Comparison of ENCODE assay signal across 1 cellular context in the genomic region with DNA sequence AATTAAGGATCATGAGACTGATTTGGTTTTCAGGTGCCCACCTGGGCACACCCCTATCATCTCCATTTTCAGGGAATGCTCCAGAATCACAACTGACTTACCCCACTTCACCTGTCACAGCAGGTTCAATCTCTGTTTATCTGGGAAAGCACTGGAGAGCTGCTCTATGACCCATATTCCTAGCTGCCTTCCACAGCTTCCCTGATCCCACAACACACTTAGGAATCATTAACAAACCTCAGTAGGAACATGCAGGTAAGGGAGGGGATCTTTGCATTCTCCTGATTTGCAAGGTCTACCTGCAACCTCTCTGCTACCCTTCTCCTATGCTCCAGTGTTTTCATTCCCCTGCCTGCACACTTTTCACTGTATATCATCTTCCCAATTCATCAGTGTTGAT.
TF ChIP-seq lines count a peak whose summit lies in the region.

No MANE protein-coding gene starts in this region.

TF ChIP-seq in HepG2, 621 proteins besides CTCF, POLR2A, EP300 and RAD21 (continues in another document):
- TF ChIP-seq SPEN (CRISPR knock-in tag; IDR thresholded peaks at IDR 0.05; ENCODE audit: low read depth) = 0 out of 2 replicates have a peak, but pooled peaks have one; percentile 14
- peak; percentile 41; the same call in 1 of the 2 replicates for TF ChIP-seq GFI1 (CRISPR knock-in tag; IDR thresholded peaks at IDR 0.05; ENCODE audit: borderline replicate concordance)
- TF ChIP-seq, protein P1, sequence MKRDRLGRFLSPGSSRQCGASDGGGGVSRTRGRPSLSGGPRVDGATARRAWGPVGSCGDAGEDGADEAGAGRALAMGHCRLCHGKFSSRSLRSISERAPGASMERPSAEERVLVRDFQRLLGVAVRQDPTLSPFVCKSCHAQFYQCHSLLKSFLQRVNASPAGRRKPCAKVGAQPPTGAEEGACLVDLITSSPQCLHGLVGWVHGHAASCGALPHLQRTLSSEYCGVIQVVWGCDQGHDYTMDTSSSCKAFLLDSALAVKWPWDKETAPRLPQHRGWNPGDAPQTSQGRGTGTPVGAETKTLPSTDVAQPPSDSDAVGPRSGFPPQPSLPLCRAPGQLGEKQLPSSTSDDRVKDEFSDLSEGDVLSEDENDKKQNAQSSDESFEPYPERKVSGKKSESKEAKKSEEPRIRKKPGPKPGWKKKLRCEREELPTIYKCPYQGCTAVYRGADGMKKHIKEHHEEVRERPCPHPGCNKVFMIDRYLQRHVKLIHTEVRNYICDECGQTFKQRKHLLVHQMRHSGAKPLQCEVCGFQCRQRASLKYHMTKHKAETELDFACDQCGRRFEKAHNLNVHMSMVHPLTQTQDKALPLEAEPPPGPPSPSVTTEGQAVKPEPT (CRISPR knock-in tag; IDR thresholded peaks at IDR 0.05; ENCODE audit: low read depth) = no peak
- TF ChIP-seq ZBTB7B (CRISPR knock-in tag; IDR thresholded peaks at IDR 0.05) = 0 out of 2 replicates have a peak, but pooled peaks have one; percentile 26
- TF ChIP-seq ZSCAN29 (CRISPR knock-in tag; conservative IDR thresholded peaks at IDR 0.05) = no peak
- TF ChIP-seq, protein P2, sequence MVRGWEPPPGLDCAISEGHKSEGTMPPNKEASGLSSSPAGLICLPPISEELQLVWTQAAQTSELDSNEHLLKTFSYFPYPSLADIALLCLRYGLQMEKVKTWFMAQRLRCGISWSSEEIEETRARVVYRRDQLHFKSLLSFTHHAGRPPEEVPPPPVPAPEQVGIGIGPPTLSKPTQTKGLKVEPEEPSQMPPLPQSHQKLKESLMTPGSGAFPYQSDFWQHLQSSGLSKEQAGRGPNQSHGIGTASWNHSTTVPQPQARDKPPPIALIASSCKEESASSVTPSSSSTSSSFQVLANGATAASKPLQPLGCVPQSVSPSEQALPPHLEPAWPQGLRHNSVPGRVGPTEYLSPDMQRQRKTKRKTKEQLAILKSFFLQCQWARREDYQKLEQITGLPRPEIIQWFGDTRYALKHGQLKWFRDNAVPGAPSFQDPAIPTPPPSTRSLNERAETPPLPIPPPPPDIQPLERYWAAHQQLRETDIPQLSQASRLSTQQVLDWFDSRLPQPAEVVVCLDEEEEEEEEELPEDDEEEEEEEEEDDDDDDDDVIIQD (CRISPR knock-in tag; IDR thresholded peaks at IDR 0.05; ENCODE audit: low read depth) = peak; percentile 40; the same call in 1 of the 2 replicates
- TF ChIP-seq, protein P3, sequence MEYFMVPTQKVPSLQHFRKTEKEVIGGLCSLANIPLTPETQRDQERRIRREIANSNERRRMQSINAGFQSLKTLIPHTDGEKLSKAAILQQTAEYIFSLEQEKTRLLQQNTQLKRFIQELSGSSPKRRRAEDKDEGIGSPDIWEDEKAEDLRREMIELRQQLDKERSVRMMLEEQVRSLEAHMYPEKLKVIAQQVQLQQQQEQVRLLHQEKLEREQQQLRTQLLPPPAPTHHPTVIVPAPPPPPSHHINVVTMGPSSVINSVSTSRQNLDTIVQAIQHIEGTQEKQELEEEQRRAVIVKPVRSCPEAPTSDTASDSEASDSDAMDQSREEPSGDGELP (IDR thresholded peaks at IDR 0.05; ENCODE audit: borderline replicate concordance, low read depth) = peak; percentile 18; the same call in 1 of the 2 replicates
- TF ChIP-seq PPARG (CRISPR knock-in tag; conservative IDR thresholded peaks at IDR 0.05) = peak; percentile 94
- TF ChIP-seq GATAD2A (CRISPR knock-in tag; IDR thresholded peaks at IDR 0.05) = peak; percentile 49; the same call in 1 of the 2 replicates
- TF ChIP-seq TEAD3 (CRISPR knock-in tag; optimal IDR thresholded peaks at IDR 0.05; ENCODE audit: borderline replicate concordance) = peak; percentile 54
- peak; percentile 36; the same call in 1 of the 2 replicates for TF ChIP-seq FOXO1 (CRISPR knock-in tag; IDR thresholded peaks at IDR 0.05)
- peak; percentile 31; the same call in 1 of the 2 replicates for TF ChIP-seq RARA (CRISPR knock-in tag; IDR thresholded peaks at IDR 0.05)
- TF ChIP-seq, protein P4, sequence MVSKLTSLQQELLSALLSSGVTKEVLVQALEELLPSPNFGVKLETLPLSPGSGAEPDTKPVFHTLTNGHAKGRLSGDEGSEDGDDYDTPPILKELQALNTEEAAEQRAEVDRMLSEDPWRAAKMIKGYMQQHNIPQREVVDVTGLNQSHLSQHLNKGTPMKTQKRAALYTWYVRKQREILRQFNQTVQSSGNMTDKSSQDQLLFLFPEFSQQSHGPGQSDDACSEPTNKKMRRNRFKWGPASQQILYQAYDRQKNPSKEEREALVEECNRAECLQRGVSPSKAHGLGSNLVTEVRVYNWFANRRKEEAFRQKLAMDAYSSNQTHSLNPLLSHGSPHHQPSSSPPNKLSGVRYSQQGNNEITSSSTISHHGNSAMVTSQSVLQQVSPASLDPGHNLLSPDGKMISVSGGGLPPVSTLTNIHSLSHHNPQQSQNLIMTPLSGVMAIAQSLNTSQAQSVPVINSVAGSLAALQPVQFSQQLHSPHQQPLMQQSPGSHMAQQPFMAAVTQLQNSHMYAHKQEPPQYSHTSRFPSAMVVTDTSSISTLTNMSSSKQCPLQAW (CRISPR knock-in tag; IDR thresholded peaks at IDR 0.05) = peak; percentile 76
- TF ChIP-seq, protein P5, sequence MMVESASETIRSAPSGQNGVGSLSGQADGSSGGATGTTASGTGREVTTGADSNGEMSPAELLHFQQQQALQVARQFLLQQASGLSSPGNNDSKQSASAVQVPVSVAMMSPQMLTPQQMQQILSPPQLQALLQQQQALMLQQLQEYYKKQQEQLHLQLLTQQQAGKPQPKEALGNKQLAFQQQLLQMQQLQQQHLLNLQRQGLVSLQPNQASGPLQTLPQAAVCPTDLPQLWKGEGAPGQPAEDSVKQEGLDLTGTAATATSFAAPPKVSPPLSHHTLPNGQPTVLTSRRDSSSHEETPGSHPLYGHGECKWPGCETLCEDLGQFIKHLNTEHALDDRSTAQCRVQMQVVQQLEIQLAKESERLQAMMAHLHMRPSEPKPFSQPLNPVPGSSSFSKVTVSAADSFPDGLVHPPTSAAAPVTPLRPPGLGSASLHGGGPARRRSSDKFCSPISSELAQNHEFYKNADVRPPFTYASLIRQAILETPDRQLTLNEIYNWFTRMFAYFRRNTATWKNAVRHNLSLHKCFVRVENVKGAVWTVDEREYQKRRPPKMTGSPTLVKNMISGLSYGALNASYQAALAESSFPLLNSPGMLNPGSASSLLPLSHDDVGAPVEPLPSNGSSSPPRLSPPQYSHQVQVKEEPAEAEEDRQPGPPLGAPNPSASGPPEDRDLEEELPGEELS (CRISPR knock-in tag; IDR thresholded peaks at IDR 0.05) = peak; percentile 46; the same call in 1 of the 2 replicates
- TF ChIP-seq RXRB (CRISPR knock-in tag; IDR thresholded peaks at IDR 0.05; ENCODE audit: borderline replicate concordance) = peak; percentile 83
- TF ChIP-seq, protein P6, sequence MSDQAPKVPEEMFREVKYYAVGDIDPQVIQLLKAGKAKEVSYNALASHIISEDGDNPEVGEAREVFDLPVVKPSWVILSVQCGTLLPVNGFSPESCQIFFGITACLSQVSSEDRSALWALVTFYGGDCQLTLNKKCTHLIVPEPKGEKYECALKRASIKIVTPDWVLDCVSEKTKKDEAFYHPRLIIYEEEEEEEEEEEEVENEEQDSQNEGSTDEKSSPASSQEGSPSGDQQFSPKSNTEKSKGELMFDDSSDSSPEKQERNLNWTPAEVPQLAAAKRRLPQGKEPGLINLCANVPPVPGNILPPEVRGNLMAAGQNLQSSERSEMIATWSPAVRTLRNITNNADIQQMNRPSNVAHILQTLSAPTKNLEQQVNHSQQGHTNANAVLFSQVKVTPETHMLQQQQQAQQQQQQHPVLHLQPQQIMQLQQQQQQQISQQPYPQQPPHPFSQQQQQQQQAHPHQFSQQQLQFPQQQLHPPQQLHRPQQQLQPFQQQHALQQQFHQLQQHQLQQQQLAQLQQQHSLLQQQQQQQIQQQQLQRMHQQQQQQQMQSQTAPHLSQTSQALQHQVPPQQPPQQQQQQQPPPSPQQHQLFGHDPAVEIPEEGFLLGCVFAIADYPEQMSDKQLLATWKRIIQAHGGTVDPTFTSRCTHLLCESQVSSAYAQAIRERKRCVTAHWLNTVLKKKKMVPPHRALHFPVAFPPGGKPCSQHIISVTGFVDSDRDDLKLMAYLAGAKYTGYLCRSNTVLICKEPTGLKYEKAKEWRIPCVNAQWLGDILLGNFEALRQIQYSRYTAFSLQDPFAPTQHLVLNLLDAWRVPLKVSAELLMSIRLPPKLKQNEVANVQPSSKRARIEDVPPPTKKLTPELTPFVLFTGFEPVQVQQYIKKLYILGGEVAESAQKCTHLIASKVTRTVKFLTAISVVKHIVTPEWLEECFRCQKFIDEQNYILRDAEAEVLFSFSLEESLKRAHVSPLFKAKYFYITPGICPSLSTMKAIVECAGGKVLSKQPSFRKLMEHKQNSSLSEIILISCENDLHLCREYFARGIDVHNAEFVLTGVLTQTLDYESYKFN (CRISPR knock-in tag; conservative IDR thresholded peaks at IDR 0.05) = peak; percentile 63
- TF ChIP-seq SOX6 (IDR thresholded peaks at IDR 0.05) = no peak
- TF ChIP-seq SOX6 (CRISPR knock-in tag; IDR thresholded peaks at IDR 0.05) = 0 out of 2 replicates have a peak, but pooled peaks have one; percentile 17
- TF ChIP-seq ZEB1 (IDR thresholded peaks at IDR 0.05; ENCODE audit: insufficient replicate concordance, low read depth) = peak; percentile 72
- TF ChIP-seq MED1 (CRISPR knock-in tag; IDR thresholded peaks at IDR 0.05) = 0 out of 2 replicates have a peak, but pooled peaks have one; percentile 30
- TF ChIP-seq, protein P7, sequence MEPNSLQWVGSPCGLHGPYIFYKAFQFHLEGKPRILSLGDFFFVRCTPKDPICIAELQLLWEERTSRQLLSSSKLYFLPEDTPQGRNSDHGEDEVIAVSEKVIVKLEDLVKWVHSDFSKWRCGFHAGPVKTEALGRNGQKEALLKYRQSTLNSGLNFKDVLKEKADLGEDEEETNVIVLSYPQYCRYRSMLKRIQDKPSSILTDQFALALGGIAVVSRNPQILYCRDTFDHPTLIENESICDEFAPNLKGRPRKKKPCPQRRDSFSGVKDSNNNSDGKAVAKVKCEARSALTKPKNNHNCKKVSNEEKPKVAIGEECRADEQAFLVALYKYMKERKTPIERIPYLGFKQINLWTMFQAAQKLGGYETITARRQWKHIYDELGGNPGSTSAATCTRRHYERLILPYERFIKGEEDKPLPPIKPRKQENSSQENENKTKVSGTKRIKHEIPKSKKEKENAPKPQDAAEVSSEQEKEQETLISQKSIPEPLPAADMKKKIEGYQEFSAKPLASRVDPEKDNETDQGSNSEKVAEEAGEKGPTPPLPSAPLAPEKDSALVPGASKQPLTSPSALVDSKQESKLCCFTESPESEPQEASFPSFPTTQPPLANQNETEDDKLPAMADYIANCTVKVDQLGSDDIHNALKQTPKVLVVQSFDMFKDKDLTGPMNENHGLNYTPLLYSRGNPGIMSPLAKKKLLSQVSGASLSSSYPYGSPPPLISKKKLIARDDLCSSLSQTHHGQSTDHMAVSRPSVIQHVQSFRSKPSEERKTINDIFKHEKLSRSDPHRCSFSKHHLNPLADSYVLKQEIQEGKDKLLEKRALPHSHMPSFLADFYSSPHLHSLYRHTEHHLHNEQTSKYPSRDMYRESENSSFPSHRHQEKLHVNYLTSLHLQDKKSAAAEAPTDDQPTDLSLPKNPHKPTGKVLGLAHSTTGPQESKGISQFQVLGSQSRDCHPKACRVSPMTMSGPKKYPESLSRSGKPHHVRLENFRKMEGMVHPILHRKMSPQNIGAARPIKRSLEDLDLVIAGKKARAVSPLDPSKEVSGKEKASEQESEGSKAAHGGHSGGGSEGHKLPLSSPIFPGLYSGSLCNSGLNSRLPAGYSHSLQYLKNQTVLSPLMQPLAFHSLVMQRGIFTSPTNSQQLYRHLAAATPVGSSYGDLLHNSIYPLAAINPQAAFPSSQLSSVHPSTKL (CRISPR knock-in tag; IDR thresholded peaks at IDR 0.05) = 0 out of 2 replicates have a peak, but pooled peaks have one; percentile 20
- TF ChIP-seq FOXJ3 (CRISPR knock-in tag; IDR thresholded peaks at IDR 0.05; ENCODE audit: borderline replicate concordance) = peak; percentile 55; the same call in 1 of the 2 replicates
- no peak for TF ChIP-seq POLR2AphosphoS5 (IDR thresholded peaks at IDR 0.05; ENCODE audit: low read depth, low read length)
- TF ChIP-seq, protein P8, sequence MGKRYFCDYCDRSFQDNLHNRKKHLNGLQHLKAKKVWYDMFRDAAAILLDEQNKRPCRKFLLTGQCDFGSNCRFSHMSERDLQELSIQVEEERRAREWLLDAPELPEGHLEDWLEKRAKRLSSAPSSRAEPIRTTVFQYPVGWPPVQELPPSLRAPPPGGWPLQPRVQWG (CRISPR knock-in tag; IDR thresholded peaks at IDR 0.05; ENCODE audit: borderline replicate concordance, low read depth) = no peak
- TF ChIP-seq, protein P9, sequence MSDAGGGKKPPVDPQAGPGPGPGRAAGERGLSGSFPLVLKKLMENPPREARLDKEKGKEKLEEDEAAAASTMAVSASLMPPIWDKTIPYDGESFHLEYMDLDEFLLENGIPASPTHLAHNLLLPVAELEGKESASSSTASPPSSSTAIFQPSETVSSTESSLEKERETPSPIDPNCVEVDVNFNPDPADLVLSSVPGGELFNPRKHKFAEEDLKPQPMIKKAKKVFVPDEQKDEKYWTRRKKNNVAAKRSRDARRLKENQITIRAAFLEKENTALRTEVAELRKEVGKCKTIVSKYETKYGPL (CRISPR knock-in tag; IDR thresholded peaks at IDR 0.05) = no peak
- no peak for TF ChIP-seq NFYC (CRISPR knock-in tag; IDR thresholded peaks at IDR 0.05)
- TF ChIP-seq HDAC2 (CRISPR knock-in tag; IDR thresholded peaks at IDR 0.05) = peak; percentile 43; the same call in 1 of the 2 replicates
- TF ChIP-seq, protein P10, sequence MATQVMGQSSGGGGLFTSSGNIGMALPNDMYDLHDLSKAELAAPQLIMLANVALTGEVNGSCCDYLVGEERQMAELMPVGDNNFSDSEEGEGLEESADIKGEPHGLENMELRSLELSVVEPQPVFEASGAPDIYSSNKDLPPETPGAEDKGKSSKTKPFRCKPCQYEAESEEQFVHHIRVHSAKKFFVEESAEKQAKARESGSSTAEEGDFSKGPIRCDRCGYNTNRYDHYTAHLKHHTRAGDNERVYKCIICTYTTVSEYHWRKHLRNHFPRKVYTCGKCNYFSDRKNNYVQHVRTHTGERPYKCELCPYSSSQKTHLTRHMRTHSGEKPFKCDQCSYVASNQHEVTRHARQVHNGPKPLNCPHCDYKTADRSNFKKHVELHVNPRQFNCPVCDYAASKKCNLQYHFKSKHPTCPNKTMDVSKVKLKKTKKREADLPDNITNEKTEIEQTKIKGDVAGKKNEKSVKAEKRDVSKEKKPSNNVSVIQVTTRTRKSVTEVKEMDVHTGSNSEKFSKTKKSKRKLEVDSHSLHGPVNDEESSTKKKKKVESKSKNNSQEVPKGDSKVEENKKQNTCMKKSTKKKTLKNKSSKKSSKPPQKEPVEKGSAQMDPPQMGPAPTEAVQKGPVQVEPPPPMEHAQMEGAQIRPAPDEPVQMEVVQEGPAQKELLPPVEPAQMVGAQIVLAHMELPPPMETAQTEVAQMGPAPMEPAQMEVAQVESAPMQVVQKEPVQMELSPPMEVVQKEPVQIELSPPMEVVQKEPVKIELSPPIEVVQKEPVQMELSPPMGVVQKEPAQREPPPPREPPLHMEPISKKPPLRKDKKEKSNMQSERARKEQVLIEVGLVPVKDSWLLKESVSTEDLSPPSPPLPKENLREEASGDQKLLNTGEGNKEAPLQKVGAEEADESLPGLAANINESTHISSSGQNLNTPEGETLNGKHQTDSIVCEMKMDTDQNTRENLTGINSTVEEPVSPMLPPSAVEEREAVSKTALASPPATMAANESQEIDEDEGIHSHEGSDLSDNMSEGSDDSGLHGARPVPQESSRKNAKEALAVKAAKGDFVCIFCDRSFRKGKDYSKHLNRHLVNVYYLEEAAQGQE (IDR thresholded peaks at IDR 0.05; ENCODE audit: borderline replicate concordance in 1 of 2, low read depth in 1 of 2, low read length in 2 of 2) = 0 out of 4 replicates have a peak, but pooled peaks of 1 of the 2 experiments have one; percentile 43
- TF ChIP-seq LCORL (IDR thresholded peaks at IDR 0.05) = no peak
- peak; percentile 52; the same call in 1 of the 2 replicates for TF ChIP-seq LCORL (CRISPR knock-in tag; IDR thresholded peaks at IDR 0.05)
- TF ChIP-seq ELF3 (CRISPR knock-in tag; IDR thresholded peaks at IDR 0.05) = 0 out of 2 replicates have a peak, but pooled peaks have one; percentile 41
